ENCODE assay signal across 29 cellular contexts in genomic region chr20:54084727-54085368, GRCh38. TPM values are rescaled to one million over a fixed set of nuclear protein-coding genes. Genes with fewer than 3 reads are reported as not detected.
DNase-seq lines count a peak whose midpoint lies in the region; ATAC-seq and TF ChIP-seq lines count a peak whose summit lies in the region.
"Had no signal": no experiment of that assay in that cellular context is flagged by ENCODE, and none has a peak within 500 bp of the region (broad histone marks: within the 10 kb centered on the region; RNA-seq: fewer than 3 reads in every experiment).

No MANE protein-coding gene starts in this region.

- ATAC-seq in GM18502 (IDR thresholded peaks at IDR 0.05; ENCODE audit: poor library complexity, unreplicated experiment): no peak
- ATAC-seq: activated CD8-positive, alpha-beta T cell treated with anti-CD3 and anti-CD28 coated beads for 36 hours; natural killer cell treated with Interleukin-12 subunit alpha and Interleukin-12 subunit beta and Interleukin-15 and Interleukin-18, amount 100 ng/mL, for 72 hours; right cardiac atrium had no signal

- no peak for TF ChIP-seq CTCF in AG10803 (conservative IDR thresholded peaks at IDR 0.05; ENCODE audit: low read length)
- TF ChIP-seq CTCF in VCaP (conservative IDR thresholded peaks at IDR 0.05): no peak

- H3K4me3 ChIP-seq in AG10803 (ENCODE audit: low read length) (no peak overlapping the region), mucosa of rectum (ENCODE audit: low read length in 2 of 2) (no peak overlapping the region)
- H3K4me3 ChIP-seq: ascending aorta, dorsolateral prefrontal cortex, ovary, spleen, suprapubic skin had no signal

- H3K27ac ChIP-seq in VCaP (peak overlapping the region; percentile 51), mucosa of rectum (ENCODE audit: low read depth in 2 of 2, low read length in 2 of 2) (peak overlapping the region; percentile 33 to 68)
- H3K27ac ChIP-seq: ascending aorta, C4-2B, dorsolateral prefrontal cortex, ovary, spleen, suprapubic skin had no signal

- no peak overlapping the region for H3K9ac ChIP-seq in mucosa of rectum (ENCODE audit: low read depth in 1 of 2, low read length in 2 of 2)

- H3K36me3 ChIP-seq in mucosa of rectum (ENCODE audit: control insufficient read depth in 2 of 2, insufficient read depth in 2 of 2, low read length in 2 of 2): no peaks in the 10 kb centered on the region
- H3K36me3 ChIP-seq: ascending aorta, ovary, spleen, suprapubic skin had no signal

- peaks cover 8 to 26% of the 10 kb centered on the region in 2 donors for H3K4me1 ChIP-seq in mucosa of rectum (ENCODE audit: control insufficient read depth in 2 of 2, insufficient read depth in 2 of 2, low read length in 2 of 2)
- H3K4me1 ChIP-seq: ascending aorta, suprapubic skin had no signal

- DNase-seq in AG10803 (ENCODE audit: low read depth): peak; percentile 72
- peak; percentile 59 for DNase-seq in HT-29 (ENCODE audit: low spot score)
- no peak for DNase-seq in GOT3 (lab: John Stamatoyannopoulos, UW)
- DNase-seq in KG1 (lab: John Stamatoyannopoulos, UW): no peak
- DNase-seq in NCI-H774 (lab: John Stamatoyannopoulos, UW): no peak
- DNase-seq: activated CD8-positive, alpha-beta T cell treated with anti-CD3 and anti-CD28 coated beads for 36 hours; activated effector memory CD4-positive, alpha-beta T cell treated with anti-CD3 and anti-CD28 coated beads, Interleukin-2, amount 50 U/mL, for 16 hours; activated naive CD8-positive, alpha-beta T cell treated with anti-CD3 and anti-CD28 coated beads for 36 hours; dorsolateral prefrontal cortex; glutamatergic neuron; midbrain; NCI-H1417; NCI-H2081; NCI-H226; NCI-H69; ovary; right cardiac atrium; spleen; stimulated activated CD4-positive, alpha-beta T cell treated with anti-CD3 and anti-CD28 coated beads, Interleukin-4, amount 100 ng/mL, for 1 hour had no signal

- H3K27me3 ChIP-seq in mucosa of rectum (ENCODE audit: control insufficient read depth in 2 of 2, insufficient read depth in 2 of 2, low read length in 2 of 2): no peaks in the 10 kb centered on the region
- H3K27me3 ChIP-seq: ascending aorta, ovary, spleen, suprapubic skin had no signal

- no peaks in the 10 kb centered on the region for H3K9me3 ChIP-seq in mucosa of rectum (ENCODE audit: control insufficient read depth in 2 of 2, low read length in 2 of 2)
- H3K9me3 ChIP-seq: ascending aorta, ovary, spleen, suprapubic skin had no signal

RNA-seq across cellular contexts. Expression of gene BCAS1, which starts 14.5 kb away (rescaled TPM):
- total RNA-seq in HT-29 (2014; rRNA removed; shearing (Covaris generic)): 39.5 and 42.4 TPM in 2 replicates
- total RNA-seq: ascending aorta, Daoy, endothelial cell of umbilical vein, H4 had no signal

Comparison
In these comparisons a context has a peak if more than half of its experiments do, and no peak if none do; other contexts are left out.
1. DNase-seq: peak in AG10803 (single experiment) and HT-29 (single experiment); none in GOT3 (single experiment), KG1 (single experiment) and NCI-H774 (single experiment).